ENCODE assay signal across 23 cellular contexts in the genomic region with DNA sequence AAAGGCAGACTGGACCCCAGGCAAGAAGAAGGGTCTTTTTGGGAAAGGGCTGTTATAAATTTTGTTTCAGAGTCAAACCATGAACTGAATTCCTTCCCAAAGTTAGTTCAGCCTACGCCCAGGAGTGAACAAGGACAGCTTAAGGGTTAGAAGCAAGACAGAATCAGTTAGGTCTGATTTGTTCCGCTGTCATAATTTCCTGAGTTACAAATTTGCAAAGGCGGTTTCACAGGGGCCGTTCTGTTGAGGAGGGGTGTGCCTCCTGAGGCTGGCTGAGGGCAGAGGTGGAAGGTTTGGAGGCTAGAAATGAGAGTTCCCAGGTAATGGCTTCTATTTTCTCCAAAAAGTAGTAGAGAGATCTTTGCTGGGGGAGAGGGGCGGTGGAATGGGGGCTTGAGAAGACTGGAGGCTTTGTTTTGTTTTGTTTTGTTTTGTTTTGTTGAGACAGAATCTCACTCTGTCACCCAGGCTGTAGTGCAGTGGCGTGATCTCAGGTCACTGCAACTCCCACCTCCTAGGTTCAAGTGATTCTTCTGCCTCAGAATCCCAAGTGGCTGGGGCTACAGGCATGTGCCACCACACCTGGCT. TPM values are rescaled to one million over a fixed set of nuclear protein-coding genes. Genes with fewer than 3 reads are reported as not detected.
A peak's percentile ranks its signal among the peaks of the same experiment; 100 is the strongest.
DNase-seq lines count a peak whose midpoint lies in the region; ATAC-seq, FAIRE-seq and TF ChIP-seq lines count a peak whose summit lies in the region.
"Had no signal": no experiment of that assay in that cellular context is flagged by ENCODE, and none has a peak within 500 bp of the region (broad histone marks: within the 10 kb centered on the region; RNA-seq: fewer than 3 reads in every experiment).

No MANE protein-coding gene starts in this region.

- no peak for ATAC-seq in K562
- no peak for ATAC-seq in HG02623 (IDR thresholded peaks at IDR 0.05; ENCODE audit: unreplicated experiment)
- ATAC-seq in GM19324 (IDR thresholded peaks at IDR 0.05; ENCODE audit: low FRiP score, unreplicated experiment), result no peak
- ATAC-seq: esophagus mucosa; Panc1; stimulated activated effector memory CD8-positive, alpha-beta T cell treated with anti-CD3 and anti-CD28 coated beads, Interleukin-12 subunit alpha, Interleukin-12 subunit beta, amount 100 ng/mL, for 72 hours had no signal

- DNase-seq in K562 (ENCODE audit: extremely low read depth in 1 of 4, low spot score in 3 of 4) (no peak), neural crest cell (ENCODE audit: low read depth, low spot score) (no peak), dermis blood vessel endothelial cell (no peak), breast epithelium (ENCODE audit: low spot score in 2 of 2) (no peak)
- DNase-seq: activated CD4-positive, alpha-beta T cell treated with anti-CD3 and anti-CD28 coated beads for 48 hours; DND-41; effector CD8-positive, alpha-beta T cell; foreskin melanocyte; MG63; NCI-H1417 treated with DMSO at 0.1 percent for 48 hours; SIG-M5; stimulated activated CD4-positive, alpha-beta T cell treated with anti-CD3 and anti-CD28 coated beads, Interleukin-2, amount 100 ng/mL, for 24 hours had no signal

- no peak for TF ChIP-seq CTCF in 22Rv1 (IDR thresholded peaks at IDR 0.05)
- no peak for TF ChIP-seq CTCF in K562 (IDR thresholded peaks at IDR 0.05 in 2 of 3, conservative IDR thresholded peaks at IDR 0.05 in 1 of 3; ENCODE audit: insufficient read depth in 2 of 3, low read depth in 1 of 3, low read length in 3 of 3)
- TF ChIP-seq CTCF in neural crest cell (conservative IDR thresholded peaks at IDR 0.05), result no peak
- no peak for TF ChIP-seq CTCF in breast epithelium (IDR thresholded peaks at IDR 0.05)

- H3K4me1 Mint-ChIP-seq in neural crest cell, result peaks cover 45% of the 10 kb centered on the region

- POLR2A ChIA-PET in K562 (lab: Yijun Ruan, JAX), result no interaction called here

- H3K4me2 ChIP-seq in K562 (ENCODE audit: insufficient read depth, low read length), result no peak overlapping the region

- H3K4me3 ChIP-seq in K562 (no peak overlapping the region), breast epithelium (no peak overlapping the region)
- H3K4me3 ChIP-seq: MG63, skin epidermis, thoracic aorta had no signal

- TF ChIP-seq EP300 in Ishikawa (IDR thresholded peaks at IDR 0.05; ENCODE audit: borderline replicate concordance), result no peak
- no peak for TF ChIP-seq EP300 in K562 (IDR thresholded peaks at IDR 0.05; ENCODE audit: low read length)

- intact Hi-C loops in K562 (cut with micrococcal nuclease), result loop anchor here (10.0 kb wide), 1 partner anchor 198 kb away; no protein-coding TSS in a partner anchor
- intact Hi-C loops in breast epithelium (cut with DNase I; ENCODE audit: low total_unique reads), result no loop called here

- no peak for TF ChIP-seq RAD21 in Ishikawa (IDR thresholded peaks at IDR 0.05; ENCODE audit: low read depth)
- no peak for TF ChIP-seq RAD21 in K562 (CRISPR knock-in tag; conservative IDR thresholded peaks at IDR 0.05 in 1 of 2, IDR thresholded peaks at IDR 0.05 in 1 of 2)

- WGBS in K562 (ENCODE audit: insufficient coverage, low coverage, missing lambda C conversion rate), result 46% methylated on average over 6 of the region's 6 CpGs

- no peaks in the 10 kb centered on the region for H4K20me1 ChIP-seq in K562 (replicated peaks; ENCODE audit: control insufficient read depth, insufficient read depth, low read length)

- H3K36me3 ChIP-seq in K562 (ENCODE audit: control insufficient read depth, insufficient read depth, low read length) (no peaks in the 10 kb centered on the region), breast epithelium (no peaks in the 10 kb centered on the region)
- H3K36me3 ChIP-seq: MG63, thoracic aorta had no signal

- H3K4me3 Mint-ChIP-seq in neural crest cell, result peak overlapping the region; percentile 71
- H3K4me3 Mint-ChIP-seq: activated naive CD8-positive, alpha-beta T cell; stimulated activated effector memory CD8-positive, alpha-beta T cell treated with anti-CD3 and anti-CD28 coated beads, Interleukin-12 subunit alpha, Interleukin-12 subunit beta, amount 100 ng/mL, for 72 hours had no signal

- no peak for FAIRE-seq in K562 (lab: Jason Lieb, UNC)

- H3K27ac ChIP-seq in 22Rv1, result peak overlapping the region; percentile 70
- H3K27ac ChIP-seq in K562 (ENCODE audit: extremely low read depth, low read depth, low read length), result no peak overlapping the region
- no peak overlapping the region for H3K27ac ChIP-seq in breast epithelium
- H3K27ac ChIP-seq: skin epidermis, thoracic aorta had no signal

- H3K27me3 ChIP-seq in K562 (ENCODE audit: control insufficient read depth in 2 of 2, insufficient read depth in 2 of 2, low read length in 2 of 2), result no peaks in the 10 kb centered on the region; a peak in 1 of 5 replicates
- H3K27me3 ChIP-seq in breast epithelium, result no peaks in the 10 kb centered on the region
- H3K27me3 ChIP-seq: MG63 had no signal

- peak overlapping the region; percentile 75 for H2AFZ ChIP-seq in K562 (ENCODE audit: low read depth, low read length)

- in situ Hi-C loops in K562 (cut with MboI), result no loop called here

- no peak overlapping the region for H3K9ac ChIP-seq in K562 (ENCODE audit: insufficient read depth in 1 of 2, low read depth in 2 of 2, low read length in 2 of 2)

- H3K9me1 ChIP-seq in K562 (ENCODE audit: control insufficient read depth, insufficient read depth, low read length), result no peaks in the 10 kb centered on the region

- H3K27ac Mint-ChIP-seq in neural crest cell (ENCODE audit: unreplicated experiment), result peak overlapping the region; percentile 99
- H3K27ac Mint-ChIP-seq: activated naive CD8-positive, alpha-beta T cell; IgD-negative memory B cell; stimulated activated effector memory CD8-positive, alpha-beta T cell treated with anti-CD3 and anti-CD28 coated beads, Interleukin-12 subunit alpha, Interleukin-12 subunit beta, amount 100 ng/mL, for 72 hours had no signal

- H3K4me1 ChIP-seq in K562 (replicated peaks in 1 of 2; ENCODE audit: control insufficient read depth in 2 of 2, insufficient read depth in 2 of 2, low read length in 2 of 2), result peaks cover 18 to 51% of the 10 kb centered on the region in 2 experiments; a peak in 4 of 5 replicates
- peaks cover 0 to 5% of the 10 kb centered on the region in 2 donors for H3K4me1 ChIP-seq in breast epithelium

- H3K9me3 ChIP-seq in K562 (replicated peaks; ENCODE audit: control insufficient read depth, insufficient read depth, low read depth, low read length) (no peaks in the 10 kb centered on the region), breast epithelium (no peaks in the 10 kb centered on the region)
- H3K9me3 ChIP-seq: MG63, thoracic aorta had no signal

- no TSS peak for BruUV-seq in K562 (replicated peaks; lab: Mats Ljungman, UMichigan)

- TF ChIP-seq POLR2A in K562 (conservative IDR thresholded peaks at IDR 0.05) (no peak), breast epithelium (IDR thresholded peaks at IDR 0.05) (no peak)

- H3K27me3 Mint-ChIP-seq in neural crest cell (ENCODE audit: low read depth), result peaks cover 7% of the 10 kb centered on the region

- no peaks in the 10 kb centered on the region for H3K36me3 Mint-ChIP-seq in neural crest cell (ENCODE audit: low read depth)
- H3K36me3 Mint-ChIP-seq: activated naive CD8-positive, alpha-beta T cell; IgD-negative memory B cell; stimulated activated effector memory CD8-positive, alpha-beta T cell treated with anti-CD3 and anti-CD28 coated beads, Interleukin-12 subunit alpha, Interleukin-12 subunit beta, amount 100 ng/mL, for 72 hours had no signal

- CTCF ChIA-PET in K562 (lab: Yijun Ruan, JAX; ENCODE audit: low intra/inter-chr PET ratio), result no interaction called here

- no peaks in the 10 kb centered on the region for H3K9me3 Mint-ChIP-seq in neural crest cell
- H3K9me3 Mint-ChIP-seq: IgD-negative memory B cell; stimulated activated effector memory CD8-positive, alpha-beta T cell treated with anti-CD3 and anti-CD28 coated beads, Interleukin-12 subunit alpha, Interleukin-12 subunit beta, amount 100 ng/mL, for 72 hours had no signal

- peaks cover 8% of the 10 kb centered on the region; the same call in 1 of the 3 replicates for H3K79me2 ChIP-seq in K562 (ENCODE audit: control insufficient read depth, insufficient read depth, low read length)

RNA-seq across cellular contexts. Expression of a gene that starts 4.1 kb away (rescaled TPM):
- 27.2 and 83.8 TPM in 2 replicates for total RNA-seq in K562 (2011; cell fraction: chromatin; rRNA removed; ENCODE audit: low replicate concordance)
- total RNA-seq in K562 (2011; cell fraction: nucleolus; rRNA removed), result 70.3 and 82.2 TPM in 2 replicates
- total RNA-seq in K562 (2011; cell fraction: nucleoplasm; rRNA removed), result 35.6 and 47.3 TPM in 2 replicates
- total RNA-seq in K562 (2014; rRNA removed) (18.0 and 20.6 TPM in 2 replicates), K562 (2014; rRNA removed; fragmentation: Illumina TruSeq; extraction: Trizol) (4.2 and 5.0 TPM in 2 replicates), K562 (2015; rRNA removed; fragmentation: Illumina TruSeq; extraction: Trizol) (18.3 and 19.0 TPM in 2 replicates), K562 (2021) (22.2 and 24.0 TPM in 2 replicates), neural crest cell (49.7 and 56.4 TPM in 2 replicates), dermis blood vessel endothelial cell (25.4 and 32.9 TPM in 2 replicates), breast epithelium (10 to 100 TPM; 19.8 to 47.5 (median 30.5) TPM)
- polyA plus RNA-seq in K562 (2011; rRNA removed) (18.8 and 39.4 TPM in 2 replicates), K562 (2014; fragmentation: Illumina TruSeq; extraction: Trizol) (10.5 and 14.0 TPM in 2 replicates), K562 (2014; fragmentation: Nextera tagmentation; extraction: Ambion mirVana) (1 to 10 TPM in 1 of 2 experiments, under 1 TPM in 1; 0.75 to 1.3 TPM), K562 (2014; rRNA removed) (21.9 and 26.4 TPM in 2 replicates)
- 55.2 and 92.4 TPM in 2 replicates for polyA plus RNA-seq in K562 (2011; cell fraction: cytosol; rRNA removed)
- polyA plus RNA-seq in K562 (2011; cell fraction: nucleus; rRNA removed), result 56.0 and 58.6 TPM in 2 replicates
- 25.6 and 35.2 TPM in 2 replicates for polyA plus RNA-seq in K562 (2012)
- polyA minus RNA-seq in K562 (2011; rRNA and poly(A)+ RNA removed), result 10.7 and 11.9 TPM in 2 replicates
- polyA minus RNA-seq in K562 (2011; cell fraction: cytosol; rRNA and poly(A)+ RNA removed), result 15.5 and 37.0 TPM in 2 replicates
- polyA minus RNA-seq in K562 (2011; cell fraction: nucleus; rRNA and poly(A)+ RNA removed), result 16.7 and 23.5 TPM in 2 replicates

RNA-seq across cellular contexts. Expression of a gene that starts 39.3 kb away (rescaled TPM):
- total RNA-seq in K562 (2011; cell fraction: chromatin; rRNA removed; ENCODE audit: low replicate concordance), result 159 and 215 TPM in 2 replicates
- total RNA-seq in K562 (2011; cell fraction: nucleolus; rRNA removed), result 89.5 and 89.9 TPM in 2 replicates
- total RNA-seq in K562 (2011; cell fraction: nucleoplasm; rRNA removed), result 111 and 132 TPM in 2 replicates
- total RNA-seq in K562 (2014; rRNA removed), result 73.7 and 76.5 TPM in 2 replicates
- total RNA-seq in K562 (2014; rRNA removed; fragmentation: Illumina TruSeq; extraction: Trizol), result 54.1 and 56.9 TPM in 2 replicates
- total RNA-seq in K562 (2015; rRNA removed; fragmentation: Illumina TruSeq; extraction: Trizol), result 70.1 and 71.3 TPM in 2 replicates
- total RNA-seq in K562 (2021), result 61.9 and 71.6 TPM in 2 replicates
- 23.1 and 33.2 TPM in 2 replicates for polyA plus RNA-seq in K562 (2011; rRNA removed)
- polyA plus RNA-seq in K562 (2011; cell fraction: cytosol; rRNA removed), result 16.3 and 20.6 TPM in 2 replicates
- 243 and 275 TPM in 2 replicates for polyA plus RNA-seq in K562 (2011; cell fraction: nucleus; rRNA removed)
- 63.5 and 64.9 TPM in 2 replicates for polyA plus RNA-seq in K562 (2012)
- 79.3 and 83.2 TPM in 2 replicates for polyA plus RNA-seq in K562 (2014; fragmentation: Illumina TruSeq; extraction: Trizol)
- 10 to 100 TPM; 16.5 to 69.7 TPM for polyA plus RNA-seq in K562 (2014; fragmentation: Nextera tagmentation; extraction: Ambion mirVana)
- 46.7 and 52.3 TPM in 2 replicates for polyA plus RNA-seq in K562 (2014; rRNA removed)
- polyA minus RNA-seq in K562 (2011; rRNA and poly(A)+ RNA removed), result 21.7 and 24.7 TPM in 2 replicates
- polyA minus RNA-seq in K562 (2011; cell fraction: cytosol; rRNA and poly(A)+ RNA removed), result 20.7 and 23.0 TPM in 2 replicates
- polyA minus RNA-seq in K562 (2011; cell fraction: nucleus; rRNA and poly(A)+ RNA removed), result 25.8 and 37.1 TPM in 2 replicates
- 85.2 and 85.5 TPM in 2 replicates for total RNA-seq in neural crest cell
- 44.2 and 55.7 TPM in 2 replicates for total RNA-seq in dermis blood vessel endothelial cell
- 10 to 100 TPM; 23.1 to 27.9 (median 25.1) TPM for total RNA-seq in breast epithelium

RNA-seq across cellular contexts. Expression of a gene that starts 45.4 kb away (rescaled TPM):
- total RNA-seq in K562 (2011; cell fraction: chromatin; rRNA removed; ENCODE audit: low replicate concordance), result 21.1 and 48.4 TPM in 2 replicates
- 27.8 and 30.0 TPM in 2 replicates for total RNA-seq in K562 (2011; cell fraction: nucleolus; rRNA removed)
- 33.7 and 46.3 TPM in 2 replicates for total RNA-seq in K562 (2011; cell fraction: nucleoplasm; rRNA removed)
- 53.3 and 68.0 TPM in 2 replicates for total RNA-seq in K562 (2014; rRNA removed)
- 25.4 and 35.7 TPM in 2 replicates for total RNA-seq in K562 (2014; rRNA removed; fragmentation: Illumina TruSeq; extraction: Trizol)
- total RNA-seq in K562 (2015; rRNA removed; fragmentation: Illumina TruSeq; extraction: Trizol), result 33.7 and 37.3 TPM in 2 replicates
- 82.0 and 83.8 TPM in 2 replicates for total RNA-seq in K562 (2021)
- 57.0 and 74.4 TPM in 2 replicates for polyA plus RNA-seq in K562 (2011; rRNA removed)
- 67.6 and 87.3 TPM in 2 replicates for polyA plus RNA-seq in K562 (2011; cell fraction: cytosol; rRNA removed)
- 57.5 and 83.7 TPM in 2 replicates for polyA plus RNA-seq in K562 (2011; cell fraction: nucleus; rRNA removed)
- 87.7 and 104 TPM in 2 replicates for polyA plus RNA-seq in K562 (2012)
- 88.9 and 90.6 TPM in 2 replicates for polyA plus RNA-seq in K562 (2014; fragmentation: Illumina TruSeq; extraction: Trizol)
- 10 to 100 TPM; 10.1 to 24.7 TPM for polyA plus RNA-seq in K562 (2014; fragmentation: Nextera tagmentation; extraction: Ambion mirVana)
- 72.1 and 81.3 TPM in 2 replicates for polyA plus RNA-seq in K562 (2014; rRNA removed)
- 19.9 and 27.1 TPM in 2 replicates for polyA minus RNA-seq in K562 (2011; rRNA and poly(A)+ RNA removed)
- 25.8 and 28.1 TPM in 2 replicates for polyA minus RNA-seq in K562 (2011; cell fraction: cytosol; rRNA and poly(A)+ RNA removed)
- 8.9 and 11.1 TPM in 2 replicates for polyA minus RNA-seq in K562 (2011; cell fraction: nucleus; rRNA and poly(A)+ RNA removed)
- total RNA-seq in neural crest cell, result 69.9 and 73.2 TPM in 2 replicates
- total RNA-seq in dermis blood vessel endothelial cell, result 64.8 and 97.7 TPM in 2 replicates
- 10 to 100 TPM; 21.3 to 24.1 (median 23.8) TPM for total RNA-seq in breast epithelium
